ENCODE assay signal across 21 cellular contexts in the genomic region with DNA sequence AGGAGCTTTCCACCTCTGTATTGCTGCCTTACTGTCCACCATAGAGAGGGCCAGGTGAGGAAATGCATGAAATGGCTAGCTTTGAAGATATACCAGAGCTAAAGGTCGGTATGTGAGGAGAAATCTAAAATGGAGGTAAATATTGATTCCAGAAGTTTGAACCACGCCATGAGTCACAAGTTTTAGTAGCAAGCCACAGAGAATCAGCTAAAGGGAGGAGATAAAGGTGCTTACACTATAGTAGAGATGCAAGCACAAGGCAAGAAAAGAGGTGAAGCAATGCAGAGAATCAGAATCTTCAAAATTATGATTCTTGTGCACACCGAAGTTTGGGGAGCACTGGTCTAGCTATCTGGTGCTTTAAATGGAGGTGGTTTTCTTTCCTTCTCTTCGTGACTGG.
"Had no signal": no experiment of that assay in that cellular context is flagged by ENCODE, and none has a peak within 500 bp of the region (broad histone marks: within the 10 kb centered on the region; RNA-seq: fewer than 3 reads in every experiment).

No MANE protein-coding gene starts in this region.

- H3K36me3 Mint-ChIP-seq: WTC11 had no signal

- H3K4me1 ChIP-seq: colonic mucosa had no signal

- H3K4me3 Mint-ChIP-seq: activated CD4-positive, alpha-beta memory T cell treated with anti-CD3 and anti-CD28 coated beads, Interleukin-2, amount 10 ng/mL, durations not matched to agents 7 days and 5 days; central memory CD8-positive, alpha-beta T cell; endodermal cell; nephron progenitor cell; WTC11 had no signal

- ATAC-seq: left colon, lower lobe of right lung, WTC11 had no signal

- H3K27ac ChIP-seq: ascending aorta, colonic mucosa, epithelial cell of prostate, lower lobe of right lung, stomach had no signal

- H3K27ac Mint-ChIP-seq: activated CD4-positive, alpha-beta memory T cell treated with anti-CD3 and anti-CD28 coated beads, Interleukin-2, amount 10 ng/mL, durations not matched to agents 7 days and 5 days; endodermal cell; nephron progenitor cell; WTC11 had no signal

- H3K27me3 Mint-ChIP-seq: central memory CD8-positive, alpha-beta T cell had no signal

- H3K27me3 ChIP-seq: ascending aorta, colonic mucosa, stomach had no signal

- H3K4me3 ChIP-seq: ascending aorta, colonic mucosa, lower lobe of right lung, stomach had no signal

- H3K9me3 Mint-ChIP-seq: activated CD4-positive, alpha-beta memory T cell treated with anti-CD3 and anti-CD28 coated beads, Interleukin-2, amount 10 ng/mL, durations not matched to agents 7 days and 5 days; central memory CD8-positive, alpha-beta T cell; endodermal cell; WTC11 had no signal

- H3K9me3 ChIP-seq: ascending aorta, colonic mucosa, lower lobe of right lung, stomach had no signal

- DNase-seq: activated CD4-positive, alpha-beta memory T cell treated with anti-CD3 and anti-CD28 coated beads, Interleukin-2, amount 10 ng/mL, durations not matched to agents 7 days and 5 days; activated CD4-positive, alpha-beta T cell treated with anti-CD3 and anti-CD28 coated beads for 4 hours; activated CD8-positive, alpha-beta memory T cell treated with anti-CD3 and anti-CD28 coated beads, Interleukin-2, amount 50 U/mL, for 48 hours; colonic mucosa; endodermal cell; foreskin fibroblast; hippocampal formation; left colon; lower lobe of right lung; nephron progenitor cell; nucleus accumbens; posterior cingulate gyrus; retina; stimulated activated CD4-positive, alpha-beta T cell treated with anti-CD3 and anti-CD28 coated beads, Interleukin-1b, Interleukin-23, amount 100 ng/mL, for 48 hours; stimulated activated CD8-positive, alpha-beta memory T cell treated with anti-CD3 and anti-CD28 coated beads, Interleukin-4, amount 100 ng/mL, for 48 hours; stomach; trophoblast cell had no signal
